In genomic region chr14:96681826-96682225, GRCh38 we compare ENCODE assay signal across 14 cellular contexts.
"Had no signal": no experiment of that assay in that cellular context is flagged by ENCODE, and none has a peak within 500 bp of the region (broad histone marks: within the 10 kb centered on the region; RNA-seq: fewer than 3 reads in every experiment).

No MANE protein-coding gene starts in this region.

- ATAC-seq: left colon; lower lobe of right lung; sciatic nerve; stimulated activated effector memory CD8-positive, alpha-beta T cell treated with anti-CD3 and anti-CD28 coated beads, Interleukin-12 subunit alpha, Interleukin-12 subunit beta, amount 100 ng/mL, for 72 hours had no signal

- DNase-seq: activated CD4-positive, alpha-beta T cell treated with anti-CD3 and anti-CD28 coated beads, Interleukin-2, amount 50 U/mL, for 1 hour; activated CD8-positive, alpha-beta memory T cell treated with anti-CD3 and anti-CD28 coated beads for 24 hours; activated gamma-delta T cell treated with Interleukin-2 at 50 U/mL for 16 hours; amniotic stem cell; cortex of kidney; effector CD4-positive, alpha-beta T cell; esophagus squamous epithelium; immature natural killer cell; left colon; lower lobe of right lung; stimulated activated CD4-positive, alpha-beta T cell treated with anti-CD3 and anti-CD28 coated beads, Interleukin-1b, Interleukin-23, amount 100 ng/mL, for 48 hours had no signal

- H3K4me3 ChIP-seq: esophagus squamous epithelium, lower lobe of right lung, neural progenitor cell had no signal
